ENCODE assay signal across 16 cellular contexts in genomic region chr2:171163261-171163660, GRCh38. TPM values are rescaled to one million over a fixed set of nuclear protein-coding genes. Genes with fewer than 3 reads are reported as not detected.
A peak's percentile ranks its signal among the peaks of the same experiment; 100 is the strongest.
DNase-seq lines count a peak whose midpoint lies in the region; ATAC-seq and TF ChIP-seq lines count a peak whose summit lies in the region.
"Had no signal": no experiment of that assay in that cellular context is flagged by ENCODE, and none has a peak within 500 bp of the region (broad histone marks: within the 10 kb centered on the region; RNA-seq: fewer than 3 reads in every experiment).

No MANE protein-coding gene starts in this region.

- H3K4me2 ChIP-seq in OCI-LY7 (ENCODE audit: low read length), result peak overlapping the region; percentile 46

- peak overlapping the region; percentile 51 for H3K27ac Mint-ChIP-seq in activated T-cell treated with anti-CD3 and anti-CD28 coated beads, Interleukin-2, amount 50 U/mL, for 72 hours
- peak overlapping the region; percentile 77 for H3K27ac Mint-ChIP-seq in activated naive CD8-positive, alpha-beta T cell treated with anti-CD3 and anti-CD28 coated beads, Interleukin-2, amount 50 U/mL, for 24 hours
- H3K27ac Mint-ChIP-seq in stimulated activated memory B cell treated with anti-CD40 and anti-IgM and Interleukin-4, amounts not matched to agents 10 μg/mL and 1 μg/mL and 100 μg/mL, for 72 hours, result peak overlapping the region; percentile 100

- H4K20me1 ChIP-seq in OCI-LY7 (ENCODE audit: insufficient read depth, low read length), result peaks cover 10% of the 10 kb centered on the region

- H3K27me3 ChIP-seq in esophagus muscularis mucosa, result no peaks in the 10 kb centered on the region
- H3K27me3 ChIP-seq: right atrium auricular region had no signal

- no peak for DNase-seq in activated T-cell treated with anti-CD3 and anti-CD28 coated beads, Interleukin-2, amount 50 U/mL, for 72 hours
- DNase-seq in activated T-cell treated with anti-CD3 and anti-CD28 coated beads for 4 hours (no peak), OCI-LY7 (ENCODE audit: low spot score) (peak; percentile 52), esophagus muscularis mucosa (ENCODE audit: extremely low spot score) (no peak), KG1 (lab: John Stamatoyannopoulos, UW) (no peak)
- no peak for DNase-seq in activated naive CD8-positive, alpha-beta T cell treated with anti-CD3 and anti-CD28 coated beads, Interleukin-2, amount 50 U/mL, for 24 hours
- DNase-seq: activated effector memory CD4-positive, alpha-beta T cell treated with Interleukin-2 at 50 U/mL for 16 hours; NCI-H1694; NCI-H510A; PC-3; stimulated activated CD4-positive, alpha-beta T cell treated with anti-CD3 and anti-CD28 coated beads, Interleukin-4, amount 100 ng/mL, for 24 hours; SW 1271 had no signal

- intact Hi-C loops in OCI-LY7 (cut with micrococcal nuclease; ENCODE audit: unreplicated experiment), result loop anchor here (5.0 kb wide), 1 partner anchor 174 kb away; no protein-coding TSS in a partner anchor
- intact Hi-C loops in esophagus muscularis mucosa (cut with DNase I), result loop anchor here (5.0 kb wide), 1 partner anchor 254 kb away; no protein-coding TSS in a partner anchor

- H3K4me3 ChIP-seq in OCI-LY7 (ENCODE audit: low read depth, low read length, poor library complexity, severe bottlenecking) (peak overlapping the region; percentile 19), esophagus muscularis mucosa (no peak overlapping the region)
- H3K4me3 ChIP-seq: right atrium auricular region had no signal

- H3K9me3 ChIP-seq in OCI-LY7 (ENCODE audit: low read length) (no peaks in the 10 kb centered on the region), esophagus muscularis mucosa (no peaks in the 10 kb centered on the region)
- H3K9me3 ChIP-seq: right atrium auricular region had no signal

- peaks cover 26% of the 10 kb centered on the region for H3K79me2 ChIP-seq in OCI-LY7 (ENCODE audit: insufficient read depth, low read depth, low read length)

- BruUV-seq in OCI-LY7 (replicated peaks; lab: Mats Ljungman, UMichigan), result no TSS peak

- 78% methylated on average over 4 of the region's 4 CpGs for WGBS in esophagus muscularis mucosa

- H3K4me3 Mint-ChIP-seq in activated T-cell treated with anti-CD3 and anti-CD28 coated beads, Interleukin-2, amount 50 U/mL, for 72 hours, result peak overlapping the region; percentile 92
- peak overlapping the region; percentile 34 for H3K4me3 Mint-ChIP-seq in activated naive CD8-positive, alpha-beta T cell treated with anti-CD3 and anti-CD28 coated beads, Interleukin-2, amount 50 U/mL, for 24 hours
- no peak overlapping the region for H3K4me3 Mint-ChIP-seq in stimulated activated memory B cell treated with anti-CD40 and anti-IgM and Interleukin-4, amounts not matched to agents 10 μg/mL and 1 μg/mL and 100 μg/mL, for 72 hours

- TF ChIP-seq CTCF in OCI-LY7 (conservative IDR thresholded peaks at IDR 0.05; ENCODE audit: low read length) (no peak), esophagus muscularis mucosa (IDR thresholded peaks at IDR 0.05) (no peak)

- peaks cover 15% of the 10 kb centered on the region; the same call in 1 of the 2 replicates for H3K36me3 ChIP-seq in OCI-LY7 (ENCODE audit: insufficient read depth, low read length)
- no peaks in the 10 kb centered on the region for H3K36me3 ChIP-seq in esophagus muscularis mucosa
- H3K36me3 ChIP-seq: right atrium auricular region had no signal

- TF ChIP-seq EP300 in esophagus muscularis mucosa (IDR thresholded peaks at IDR 0.05), result no peak

- H3K27me3 Mint-ChIP-seq in activated T-cell treated with anti-CD3 and anti-CD28 coated beads, Interleukin-2, amount 50 U/mL, for 72 hours (ENCODE audit: low read depth), result peaks cover 6% of the 10 kb centered on the region
- peaks cover 5% of the 10 kb centered on the region for H3K27me3 Mint-ChIP-seq in activated naive CD8-positive, alpha-beta T cell treated with anti-CD3 and anti-CD28 coated beads, Interleukin-2, amount 50 U/mL, for 24 hours
- H3K27me3 Mint-ChIP-seq in stimulated activated memory B cell treated with anti-CD40 and anti-IgM and Interleukin-4, amounts not matched to agents 10 μg/mL and 1 μg/mL and 100 μg/mL, for 72 hours, result no peaks in the 10 kb centered on the region

- POLR2A ChIA-PET in OCI-LY7 (lab: Charles Lee), result interaction anchor here (0.6 to 1.8 kb wide), 21 partner anchors 9 to 808 kb away, joined by 3 to 11 read pairs (median 5); partner anchors contain the start of genes DCAF17 and METTL8

- no peaks in the 10 kb centered on the region for H3K9me3 Mint-ChIP-seq in activated T-cell treated with anti-CD3 and anti-CD28 coated beads, Interleukin-2, amount 50 U/mL, for 72 hours
- H3K9me3 Mint-ChIP-seq in activated naive CD8-positive, alpha-beta T cell treated with anti-CD3 and anti-CD28 coated beads, Interleukin-2, amount 50 U/mL, for 24 hours, result no peaks in the 10 kb centered on the region
- H3K9me3 Mint-ChIP-seq in stimulated activated memory B cell treated with anti-CD40 and anti-IgM and Interleukin-4, amounts not matched to agents 10 μg/mL and 1 μg/mL and 100 μg/mL, for 72 hours, result no peaks in the 10 kb centered on the region

- peak in 1 of 2 donors; percentile 8 for ATAC-seq in activated T-cell treated with anti-CD3 and anti-CD28 coated beads, Interleukin-2, amount 50 U/mL, for 72 hours (replicated peaks in 1 of 2)
- ATAC-seq in activated naive CD8-positive, alpha-beta T cell treated with anti-CD3 and anti-CD28 coated beads, Interleukin-2, amount 50 U/mL, for 24 hours, result no peak
- ATAC-seq in stimulated activated memory B cell treated with anti-CD40 and anti-IgM and Interleukin-4, amounts not matched to agents 10 μg/mL and 1 μg/mL and 100 μg/mL, for 72 hours, result no peak
- no peak for ATAC-seq in GM21576 (IDR thresholded peaks at IDR 0.05; ENCODE audit: unreplicated experiment)
- ATAC-seq: HCT116, PC-3 had no signal

- H3K4me1 Mint-ChIP-seq in activated T-cell treated with anti-CD3 and anti-CD28 coated beads, Interleukin-2, amount 50 U/mL, for 72 hours (ENCODE audit: low read depth), result peaks cover 35% of the 10 kb centered on the region
- peaks cover 36% of the 10 kb centered on the region for H3K4me1 Mint-ChIP-seq in activated naive CD8-positive, alpha-beta T cell treated with anti-CD3 and anti-CD28 coated beads, Interleukin-2, amount 50 U/mL, for 24 hours
- H3K4me1 Mint-ChIP-seq in stimulated activated memory B cell treated with anti-CD40 and anti-IgM and Interleukin-4, amounts not matched to agents 10 μg/mL and 1 μg/mL and 100 μg/mL, for 72 hours, result peaks cover 28% of the 10 kb centered on the region

- no peak for TF ChIP-seq POLR2A in esophagus muscularis mucosa (IDR thresholded peaks at IDR 0.05; ENCODE audit: low read depth)

- peaks cover 7 to 8% of the 10 kb centered on the region in 2 donors for H3K36me3 Mint-ChIP-seq in activated T-cell treated with anti-CD3 and anti-CD28 coated beads, Interleukin-2, amount 50 U/mL, for 72 hours (ENCODE audit: insufficient read depth in 2 of 2)
- no peaks in the 10 kb centered on the region for H3K36me3 Mint-ChIP-seq in activated naive CD8-positive, alpha-beta T cell treated with anti-CD3 and anti-CD28 coated beads, Interleukin-2, amount 50 U/mL, for 24 hours (ENCODE audit: low read depth)
- peaks cover 9% of the 10 kb centered on the region for H3K36me3 Mint-ChIP-seq in stimulated activated memory B cell treated with anti-CD40 and anti-IgM and Interleukin-4, amounts not matched to agents 10 μg/mL and 1 μg/mL and 100 μg/mL, for 72 hours

- CTCF ChIA-PET in OCI-LY7 (lab: Charles Lee; ENCODE audit: unreplicated experiment), result no interaction called here

- no peaks in the 10 kb centered on the region for H3K9me2 ChIP-seq in OCI-LY7 (ENCODE audit: insufficient read depth, low read length)

- H3K27ac ChIP-seq in OCI-LY7 (ENCODE audit: low read depth, low read length, poor library complexity, severe bottlenecking) (peak overlapping the region; percentile 95), esophagus muscularis mucosa (replicated peaks in 1 of 4) (no peak overlapping the region)
- H3K27ac ChIP-seq: right atrium auricular region had no signal

- H3K4me1 ChIP-seq in OCI-LY7 (ENCODE audit: insufficient read depth, low read length, poor library complexity, severe bottlenecking), result peaks cover 28% of the 10 kb centered on the region
- H3K4me1 ChIP-seq in esophagus muscularis mucosa, result peaks cover 9 to 24% (median 17%) of the 10 kb centered on the region in 4 donors

- H2AFZ ChIP-seq in OCI-LY7 (ENCODE audit: low read length), result peak overlapping the region; percentile 62

RNA-seq across cellular contexts. Expression of gene TLK1, which starts 2.6 kb away (rescaled TPM):
- total RNA-seq in activated T-cell treated with anti-CD3 and anti-CD28 coated beads, Interleukin-2, amount 50 U/mL, for 72 hours, result 100 to 1,000 TPM in 1 of 2 donors, 10 to 100 TPM in 1; 96.0 to 102 TPM
- total RNA-seq in OCI-LY7 (2014; rRNA removed; shearing (Covaris generic)), result 27.2 and 29.7 TPM in 2 replicates
- total RNA-seq in OCI-LY7 (2022), result 150 and 154 TPM in 2 replicates
- 10 to 100 TPM; 27.9 to 46.1 (median 34.0) TPM for total RNA-seq in esophagus muscularis mucosa
